Comparison of ENCODE assay signal across 1 cellular context in the genomic region with DNA sequence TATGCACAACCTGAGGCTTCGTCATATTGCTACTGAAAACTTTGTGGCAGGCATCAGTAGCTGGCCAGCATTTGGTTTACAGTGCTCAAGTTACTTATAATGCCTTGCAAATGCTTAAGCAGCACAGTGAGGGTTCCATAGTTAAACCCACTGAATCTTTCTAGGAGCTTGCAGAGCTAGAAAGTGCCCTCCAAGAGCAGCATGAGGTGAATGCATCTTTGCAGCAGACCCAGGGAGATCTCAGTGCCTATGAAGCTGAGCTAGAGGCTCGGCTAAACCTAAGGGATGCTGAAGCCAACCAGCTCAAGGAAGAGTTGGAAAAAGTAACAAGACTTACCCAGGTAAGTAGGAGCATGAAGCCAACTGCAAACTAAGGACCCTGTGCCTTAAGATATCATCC.
TF ChIP-seq lines count a peak whose summit lies in the region.

No MANE protein-coding gene starts in this region.

TF ChIP-seq in WTC11, 78 proteins besides CTCF, POLR2A, EP300 and RAD21 (continued from another document):
- TF ChIP-seq, protein P1, sequence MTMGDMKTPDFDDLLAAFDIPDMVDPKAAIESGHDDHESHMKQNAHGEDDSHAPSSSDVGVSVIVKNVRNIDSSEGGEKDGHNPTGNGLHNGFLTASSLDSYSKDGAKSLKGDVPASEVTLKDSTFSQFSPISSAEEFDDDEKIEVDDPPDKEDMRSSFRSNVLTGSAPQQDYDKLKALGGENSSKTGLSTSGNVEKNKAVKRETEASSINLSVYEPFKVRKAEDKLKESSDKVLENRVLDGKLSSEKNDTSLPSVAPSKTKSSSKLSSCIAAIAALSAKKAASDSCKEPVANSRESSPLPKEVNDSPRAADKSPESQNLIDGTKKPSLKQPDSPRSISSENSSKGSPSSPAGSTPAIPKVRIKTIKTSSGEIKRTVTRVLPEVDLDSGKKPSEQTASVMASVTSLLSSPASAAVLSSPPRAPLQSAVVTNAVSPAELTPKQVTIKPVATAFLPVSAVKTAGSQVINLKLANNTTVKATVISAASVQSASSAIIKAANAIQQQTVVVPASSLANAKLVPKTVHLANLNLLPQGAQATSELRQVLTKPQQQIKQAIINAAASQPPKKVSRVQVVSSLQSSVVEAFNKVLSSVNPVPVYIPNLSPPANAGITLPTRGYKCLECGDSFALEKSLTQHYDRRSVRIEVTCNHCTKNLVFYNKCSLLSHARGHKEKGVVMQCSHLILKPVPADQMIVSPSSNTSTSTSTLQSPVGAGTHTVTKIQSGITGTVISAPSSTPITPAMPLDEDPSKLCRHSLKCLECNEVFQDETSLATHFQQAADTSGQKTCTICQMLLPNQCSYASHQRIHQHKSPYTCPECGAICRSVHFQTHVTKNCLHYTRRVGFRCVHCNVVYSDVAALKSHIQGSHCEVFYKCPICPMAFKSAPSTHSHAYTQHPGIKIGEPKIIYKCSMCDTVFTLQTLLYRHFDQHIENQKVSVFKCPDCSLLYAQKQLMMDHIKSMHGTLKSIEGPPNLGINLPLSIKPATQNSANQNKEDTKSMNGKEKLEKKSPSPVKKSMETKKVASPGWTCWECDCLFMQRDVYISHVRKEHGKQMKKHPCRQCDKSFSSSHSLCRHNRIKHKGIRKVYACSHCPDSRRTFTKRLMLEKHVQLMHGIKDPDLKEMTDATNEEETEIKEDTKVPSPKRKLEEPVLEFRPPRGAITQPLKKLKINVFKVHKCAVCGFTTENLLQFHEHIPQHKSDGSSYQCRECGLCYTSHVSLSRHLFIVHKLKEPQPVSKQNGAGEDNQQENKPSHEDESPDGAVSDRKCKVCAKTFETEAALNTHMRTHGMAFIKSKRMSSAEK (CRISPR knock-in tag; IDR thresholded peaks at IDR 0.05; ENCODE audit: borderline replicate concordance), result no peak
- TF ChIP-seq, protein P2, sequence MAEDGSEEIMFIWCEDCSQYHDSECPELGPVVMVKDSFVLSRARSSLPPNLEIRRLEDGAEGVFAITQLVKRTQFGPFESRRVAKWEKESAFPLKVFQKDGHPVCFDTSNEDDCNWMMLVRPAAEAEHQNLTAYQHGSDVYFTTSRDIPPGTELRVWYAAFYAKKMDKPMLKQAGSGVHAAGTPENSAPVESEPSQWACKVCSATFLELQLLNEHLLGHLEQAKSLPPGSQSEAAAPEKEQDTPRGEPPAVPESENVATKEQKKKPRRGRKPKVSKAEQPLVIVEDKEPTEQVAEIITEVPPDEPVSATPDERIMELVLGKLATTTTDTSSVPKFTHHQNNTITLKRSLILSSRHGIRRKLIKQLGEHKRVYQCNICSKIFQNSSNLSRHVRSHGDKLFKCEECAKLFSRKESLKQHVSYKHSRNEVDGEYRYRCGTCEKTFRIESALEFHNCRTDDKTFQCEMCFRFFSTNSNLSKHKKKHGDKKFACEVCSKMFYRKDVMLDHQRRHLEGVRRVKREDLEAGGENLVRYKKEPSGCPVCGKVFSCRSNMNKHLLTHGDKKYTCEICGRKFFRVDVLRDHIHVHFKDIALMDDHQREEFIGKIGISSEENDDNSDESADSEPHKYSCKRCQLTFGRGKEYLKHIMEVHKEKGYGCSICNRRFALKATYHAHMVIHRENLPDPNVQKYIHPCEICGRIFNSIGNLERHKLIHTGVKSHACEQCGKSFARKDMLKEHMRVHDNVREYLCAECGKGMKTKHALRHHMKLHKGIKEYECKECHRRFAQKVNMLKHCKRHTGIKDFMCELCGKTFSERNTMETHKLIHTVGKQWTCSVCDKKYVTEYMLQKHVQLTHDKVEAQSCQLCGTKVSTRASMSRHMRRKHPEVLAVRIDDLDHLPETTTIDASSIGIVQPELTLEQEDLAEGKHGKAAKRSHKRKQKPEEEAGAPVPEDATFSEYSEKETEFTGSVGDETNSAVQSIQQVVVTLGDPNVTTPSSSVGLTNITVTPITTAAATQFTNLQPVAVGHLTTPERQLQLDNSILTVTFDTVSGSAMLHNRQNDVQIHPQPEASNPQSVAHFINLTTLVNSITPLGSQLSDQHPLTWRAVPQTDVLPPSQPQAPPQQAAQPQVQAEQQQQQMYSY (CRISPR knock-in tag; IDR thresholded peaks at IDR 0.05), result no peak
- TF ChIP-seq ZNF138 (CRISPR knock-in tag; conservative IDR thresholded peaks at IDR 0.05) (no peak), ZNF121 (CRISPR knock-in tag; IDR thresholded peaks at IDR 0.05) (no peak), ELF4 (CRISPR knock-in tag; IDR thresholded peaks at IDR 0.05; ENCODE audit: low read depth) (no peak), ZNF317 (CRISPR knock-in tag; IDR thresholded peaks at IDR 0.05; ENCODE audit: borderline replicate concordance, low read depth) (no peak), JUN (CRISPR knock-in tag; IDR thresholded peaks at IDR 0.05) (no peak), GRHL2 (CRISPR knock-in tag; IDR thresholded peaks at IDR 0.05; ENCODE audit: insufficient replicate concordance, severe bottlenecking) (no peak)
- TF ChIP-seq, protein P3, sequence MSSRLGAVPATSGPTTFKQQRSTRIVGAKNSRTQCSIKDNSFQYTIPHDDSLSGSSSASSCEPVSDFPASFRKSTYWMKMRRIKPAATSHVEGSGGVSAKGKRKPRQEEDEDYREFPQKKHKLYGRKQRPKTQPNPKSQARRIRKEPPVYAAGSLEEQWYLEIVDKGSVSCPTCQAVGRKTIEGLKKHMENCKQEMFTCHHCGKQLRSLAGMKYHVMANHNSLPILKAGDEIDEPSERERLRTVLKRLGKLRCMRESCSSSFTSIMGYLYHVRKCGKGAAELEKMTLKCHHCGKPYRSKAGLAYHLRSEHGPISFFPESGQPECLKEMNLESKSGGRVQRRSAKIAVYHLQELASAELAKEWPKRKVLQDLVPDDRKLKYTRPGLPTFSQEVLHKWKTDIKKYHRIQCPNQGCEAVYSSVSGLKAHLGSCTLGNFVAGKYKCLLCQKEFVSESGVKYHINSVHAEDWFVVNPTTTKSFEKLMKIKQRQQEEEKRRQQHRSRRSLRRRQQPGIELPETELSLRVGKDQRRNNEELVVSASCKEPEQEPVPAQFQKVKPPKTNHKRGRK (CRISPR knock-in tag; IDR thresholded peaks at IDR 0.05; ENCODE audit: borderline replicate concordance), result no peak
- TF ChIP-seq, protein P4, sequence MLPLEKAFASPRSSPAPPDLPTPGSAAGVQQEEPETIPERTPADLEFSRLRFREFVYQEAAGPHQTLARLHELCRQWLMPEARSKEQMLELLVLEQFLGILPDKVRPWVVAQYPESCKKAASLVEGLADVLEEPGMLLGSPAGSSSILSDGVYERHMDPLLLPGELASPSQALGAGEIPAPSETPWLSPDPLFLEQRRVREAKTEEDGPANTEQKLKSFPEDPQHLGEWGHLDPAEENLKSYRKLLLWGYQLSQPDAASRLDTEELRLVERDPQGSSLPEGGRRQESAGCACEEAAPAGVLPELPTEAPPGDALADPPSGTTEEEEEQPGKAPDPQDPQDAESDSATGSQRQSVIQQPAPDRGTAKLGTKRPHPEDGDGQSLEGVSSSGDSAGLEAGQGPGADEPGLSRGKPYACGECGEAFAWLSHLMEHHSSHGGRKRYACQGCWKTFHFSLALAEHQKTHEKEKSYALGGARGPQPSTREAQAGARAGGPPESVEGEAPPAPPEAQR (CRISPR knock-in tag; IDR thresholded peaks at IDR 0.05), result no peak
- TF ChIP-seq, protein P5, sequence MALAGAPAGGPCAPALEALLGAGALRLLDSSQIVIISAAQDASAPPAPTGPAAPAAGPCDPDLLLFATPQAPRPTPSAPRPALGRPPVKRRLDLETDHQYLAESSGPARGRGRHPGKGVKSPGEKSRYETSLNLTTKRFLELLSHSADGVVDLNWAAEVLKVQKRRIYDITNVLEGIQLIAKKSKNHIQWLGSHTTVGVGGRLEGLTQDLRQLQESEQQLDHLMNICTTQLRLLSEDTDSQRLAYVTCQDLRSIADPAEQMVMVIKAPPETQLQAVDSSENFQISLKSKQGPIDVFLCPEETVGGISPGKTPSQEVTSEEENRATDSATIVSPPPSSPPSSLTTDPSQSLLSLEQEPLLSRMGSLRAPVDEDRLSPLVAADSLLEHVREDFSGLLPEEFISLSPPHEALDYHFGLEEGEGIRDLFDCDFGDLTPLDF (CRISPR knock-in tag; IDR thresholded peaks at IDR 0.05), result no peak
